In the genomic region with DNA sequence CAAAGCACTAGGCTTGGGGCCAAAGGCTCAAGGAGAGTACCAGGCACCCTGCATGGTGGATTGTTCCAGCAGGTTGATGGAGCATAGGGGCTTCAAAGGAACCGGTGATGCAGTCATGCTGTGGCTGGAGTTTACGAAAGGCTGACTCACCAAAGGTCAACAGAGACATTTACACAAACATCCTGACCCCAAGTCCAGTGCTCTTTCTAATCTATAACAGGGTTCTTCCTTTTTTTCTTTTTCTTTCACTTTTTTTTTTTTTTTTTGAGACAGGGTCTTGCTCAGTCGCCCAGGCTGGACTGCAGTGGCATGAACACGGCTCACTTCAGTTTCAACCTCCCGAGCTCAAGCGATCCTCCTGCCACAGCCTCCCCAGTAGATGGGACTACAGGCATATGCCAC, we compare ENCODE assay signal across 1 cellular context.
TF ChIP-seq lines count a peak whose summit lies in the region.

No MANE protein-coding gene starts in this region.

TF ChIP-seq in HepG2, 621 proteins besides CTCF, POLR2A, EP300 and RAD21 (continued from another document and continues in another):
- TF ChIP-seq, protein P1, sequence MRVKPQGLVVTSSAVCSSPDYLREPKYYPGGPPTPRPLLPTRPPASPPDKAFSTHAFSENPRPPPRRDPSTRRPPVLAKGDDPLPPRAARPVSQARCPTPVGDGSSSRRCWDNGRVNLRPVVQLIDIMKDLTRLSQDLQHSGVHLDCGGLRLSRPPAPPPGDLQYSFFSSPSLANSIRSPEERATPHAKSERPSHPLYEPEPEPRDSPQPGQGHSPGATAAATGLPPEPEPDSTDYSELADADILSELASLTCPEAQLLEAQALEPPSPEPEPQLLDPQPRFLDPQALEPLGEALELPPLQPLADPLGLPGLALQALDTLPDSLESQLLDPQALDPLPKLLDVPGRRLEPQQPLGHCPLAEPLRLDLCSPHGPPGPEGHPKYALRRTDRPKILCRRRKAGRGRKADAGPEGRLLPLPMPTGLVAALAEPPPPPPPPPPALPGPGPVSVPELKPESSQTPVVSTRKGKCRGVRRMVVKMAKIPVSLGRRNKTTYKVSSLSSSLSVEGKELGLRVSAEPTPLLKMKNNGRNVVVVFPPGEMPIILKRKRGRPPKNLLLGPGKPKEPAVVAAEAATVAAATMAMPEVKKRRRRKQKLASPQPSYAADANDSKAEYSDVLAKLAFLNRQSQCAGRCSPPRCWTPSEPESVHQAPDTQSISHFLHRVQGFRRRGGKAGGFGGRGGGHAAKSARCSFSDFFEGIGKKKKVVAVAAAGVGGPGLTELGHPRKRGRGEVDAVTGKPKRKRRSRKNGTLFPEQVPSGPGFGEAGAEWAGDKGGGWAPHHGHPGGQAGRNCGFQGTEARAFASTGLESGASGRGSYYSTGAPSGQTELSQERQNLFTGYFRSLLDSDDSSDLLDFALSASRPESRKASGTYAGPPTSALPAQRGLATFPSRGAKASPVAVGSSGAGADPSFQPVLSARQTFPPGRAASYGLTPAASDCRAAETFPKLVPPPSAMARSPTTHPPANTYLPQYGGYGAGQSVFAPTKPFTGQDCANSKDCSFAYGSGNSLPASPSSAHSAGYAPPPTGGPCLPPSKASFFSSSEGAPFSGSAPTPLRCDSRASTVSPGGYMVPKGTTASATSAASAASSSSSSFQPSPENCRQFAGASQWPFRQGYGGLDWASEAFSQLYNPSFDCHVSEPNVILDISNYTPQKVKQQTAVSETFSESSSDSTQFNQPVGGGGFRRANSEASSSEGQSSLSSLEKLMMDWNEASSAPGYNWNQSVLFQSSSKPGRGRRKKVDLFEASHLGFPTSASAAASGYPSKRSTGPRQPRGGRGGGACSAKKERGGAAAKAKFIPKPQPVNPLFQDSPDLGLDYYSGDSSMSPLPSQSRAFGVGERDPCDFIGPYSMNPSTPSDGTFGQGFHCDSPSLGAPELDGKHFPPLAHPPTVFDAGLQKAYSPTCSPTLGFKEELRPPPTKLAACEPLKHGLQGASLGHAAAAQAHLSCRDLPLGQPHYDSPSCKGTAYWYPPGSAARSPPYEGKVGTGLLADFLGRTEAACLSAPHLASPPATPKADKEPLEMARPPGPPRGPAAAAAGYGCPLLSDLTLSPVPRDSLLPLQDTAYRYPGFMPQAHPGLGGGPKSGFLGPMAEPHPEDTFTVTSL (CRISPR knock-in tag; IDR thresholded peaks at IDR 0.05; ENCODE audit: borderline replicate concordance) = no peak; the same call in 1 of the 2 replicates
- TF ChIP-seq ZBTB38 (CRISPR knock-in tag; IDR thresholded peaks at IDR 0.05) = no peak
- TF ChIP-seq ZNF556 (CRISPR knock-in tag; IDR thresholded peaks at IDR 0.05; ENCODE audit: borderline replicate concordance) = peak; percentile 85; the same call in 1 of the 2 replicates
- no peak for TF ChIP-seq ZNF10 (CRISPR knock-in tag; IDR thresholded peaks at IDR 0.05; ENCODE audit: borderline replicate concordance, low read depth)
- TF ChIP-seq SATB2 (CRISPR knock-in tag; IDR thresholded peaks at IDR 0.05) = no peak
- no peak for TF ChIP-seq ZNF496 (CRISPR knock-in tag; IDR thresholded peaks at IDR 0.05; ENCODE audit: insufficient replicate concordance)
- 0 out of 2 replicates have a peak, but pooled peaks have one; percentile 49 for TF ChIP-seq WIZ (CRISPR knock-in tag; IDR thresholded peaks at IDR 0.05)
- TF ChIP-seq TSC22D2 (CRISPR knock-in tag; IDR thresholded peaks at IDR 0.05; ENCODE audit: borderline replicate concordance) = no peak
- TF ChIP-seq ZNF878 (CRISPR knock-in tag; IDR thresholded peaks at IDR 0.05) = no peak
- TF ChIP-seq, protein P2, sequence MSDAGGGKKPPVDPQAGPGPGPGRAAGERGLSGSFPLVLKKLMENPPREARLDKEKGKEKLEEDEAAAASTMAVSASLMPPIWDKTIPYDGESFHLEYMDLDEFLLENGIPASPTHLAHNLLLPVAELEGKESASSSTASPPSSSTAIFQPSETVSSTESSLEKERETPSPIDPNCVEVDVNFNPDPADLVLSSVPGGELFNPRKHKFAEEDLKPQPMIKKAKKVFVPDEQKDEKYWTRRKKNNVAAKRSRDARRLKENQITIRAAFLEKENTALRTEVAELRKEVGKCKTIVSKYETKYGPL (CRISPR knock-in tag; IDR thresholded peaks at IDR 0.05) = no peak
- no peak for TF ChIP-seq ZNF232 (CRISPR knock-in tag; IDR thresholded peaks at IDR 0.05; ENCODE audit: borderline replicate concordance)
- no peak for TF ChIP-seq MYNN (CRISPR knock-in tag; IDR thresholded peaks at IDR 0.05; ENCODE audit: low read depth)
- peak; percentile 83 for TF ChIP-seq TBX2 (CRISPR knock-in tag; IDR thresholded peaks at IDR 0.05; ENCODE audit: borderline replicate concordance)
- no peak for TF ChIP-seq ZNF547 (CRISPR knock-in tag; IDR thresholded peaks at IDR 0.05)
- no peak for TF ChIP-seq LCORL (IDR thresholded peaks at IDR 0.05)
- 0 out of 2 replicates have a peak, but pooled peaks have one; percentile 30 for TF ChIP-seq LCORL (CRISPR knock-in tag; IDR thresholded peaks at IDR 0.05)
- TF ChIP-seq, protein P3, sequence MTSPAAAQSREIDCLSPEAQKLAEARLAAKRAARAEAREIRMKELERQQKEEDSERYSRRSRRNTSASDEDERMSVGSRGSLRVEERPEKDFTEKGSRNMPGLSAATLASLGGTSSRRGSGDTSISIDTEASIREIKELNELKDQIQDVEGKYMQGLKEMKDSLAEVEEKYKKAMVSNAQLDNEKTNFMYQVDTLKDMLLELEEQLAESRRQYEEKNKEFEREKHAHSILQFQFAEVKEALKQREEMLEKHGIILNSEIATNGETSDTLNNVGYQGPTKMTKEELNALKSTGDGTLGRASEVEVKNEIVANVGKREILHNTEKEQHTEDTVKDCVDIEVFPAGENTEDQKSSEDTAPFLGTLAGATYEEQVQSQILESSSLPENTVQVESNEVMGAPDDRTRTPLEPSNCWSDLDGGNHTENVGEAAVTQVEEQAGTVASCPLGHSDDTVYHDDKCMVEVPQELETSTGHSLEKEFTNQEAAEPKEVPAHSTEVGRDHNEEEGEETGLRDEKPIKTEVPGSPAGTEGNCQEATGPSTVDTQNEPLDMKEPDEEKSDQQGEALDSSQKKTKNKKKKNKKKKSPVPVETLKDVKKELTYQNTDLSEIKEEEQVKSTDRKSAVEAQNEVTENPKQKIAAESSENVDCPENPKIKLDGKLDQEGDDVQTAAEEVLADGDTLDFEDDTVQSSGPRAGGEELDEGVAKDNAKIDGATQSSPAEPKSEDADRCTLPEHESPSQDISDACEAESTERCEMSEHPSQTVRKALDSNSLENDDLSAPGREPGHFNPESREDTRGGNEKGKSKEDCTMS (CRISPR knock-in tag; conservative IDR thresholded peaks at IDR 0.05) = no peak
- TF ChIP-seq, protein P4, sequence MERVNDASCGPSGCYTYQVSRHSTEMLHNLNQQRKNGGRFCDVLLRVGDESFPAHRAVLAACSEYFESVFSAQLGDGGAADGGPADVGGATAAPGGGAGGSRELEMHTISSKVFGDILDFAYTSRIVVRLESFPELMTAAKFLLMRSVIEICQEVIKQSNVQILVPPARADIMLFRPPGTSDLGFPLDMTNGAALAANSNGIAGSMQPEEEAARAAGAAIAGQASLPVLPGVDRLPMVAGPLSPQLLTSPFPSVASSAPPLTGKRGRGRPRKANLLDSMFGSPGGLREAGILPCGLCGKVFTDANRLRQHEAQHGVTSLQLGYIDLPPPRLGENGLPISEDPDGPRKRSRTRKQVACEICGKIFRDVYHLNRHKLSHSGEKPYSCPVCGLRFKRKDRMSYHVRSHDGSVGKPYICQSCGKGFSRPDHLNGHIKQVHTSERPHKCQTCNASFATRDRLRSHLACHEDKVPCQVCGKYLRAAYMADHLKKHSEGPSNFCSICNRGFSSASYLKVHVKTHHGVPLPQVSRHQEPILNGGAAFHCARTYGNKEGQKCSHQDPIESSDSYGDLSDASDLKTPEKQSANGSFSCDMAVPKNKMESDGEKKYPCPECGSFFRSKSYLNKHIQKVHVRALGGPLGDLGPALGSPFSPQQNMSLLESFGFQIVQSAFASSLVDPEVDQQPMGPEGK (CRISPR knock-in tag; IDR thresholded peaks at IDR 0.05) = peak; percentile 66
- TF ChIP-seq TAF15 (IDR thresholded peaks at IDR 0.05; ENCODE audit: low read depth, low read length, poor library complexity, severe bottlenecking) = no peak
- TF ChIP-seq ETV5 (CRISPR knock-in tag; IDR thresholded peaks at IDR 0.05; ENCODE audit: borderline replicate concordance) = peak; percentile 91
- TF ChIP-seq, protein P5, sequence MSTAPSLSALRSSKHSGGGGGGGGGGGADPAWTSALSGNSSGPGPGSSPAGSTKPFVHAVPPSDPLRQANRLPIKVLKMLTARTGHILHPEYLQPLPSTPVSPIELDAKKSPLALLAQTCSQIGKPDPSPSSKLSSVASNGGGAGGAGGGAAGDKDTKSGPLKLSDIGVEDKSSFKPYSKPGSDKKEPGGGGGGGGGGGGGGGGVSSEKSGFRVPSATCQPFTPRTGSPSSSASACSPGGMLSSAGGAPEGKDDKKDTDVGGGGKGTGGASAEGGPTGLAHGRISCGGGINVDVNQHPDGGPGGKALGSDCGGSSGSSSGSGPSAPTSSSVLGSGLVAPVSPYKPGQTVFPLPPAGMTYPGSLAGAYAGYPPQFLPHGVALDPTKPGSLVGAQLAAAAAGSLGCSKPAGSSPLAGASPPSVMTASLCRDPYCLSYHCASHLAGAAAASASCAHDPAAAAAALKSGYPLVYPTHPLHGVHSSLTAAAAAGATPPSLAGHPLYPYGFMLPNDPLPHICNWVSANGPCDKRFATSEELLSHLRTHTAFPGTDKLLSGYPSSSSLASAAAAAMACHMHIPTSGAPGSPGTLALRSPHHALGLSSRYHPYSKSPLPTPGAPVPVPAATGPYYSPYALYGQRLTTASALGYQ (CRISPR knock-in tag; IDR thresholded peaks at IDR 0.05) = peak; percentile 75; the same call in 1 of the 2 replicates
- no peak for TF ChIP-seq ZNF432 (CRISPR knock-in tag; IDR thresholded peaks at IDR 0.05; ENCODE audit: borderline replicate concordance)
- no peak for TF ChIP-seq ZEB1 (IDR thresholded peaks at IDR 0.05; ENCODE audit: insufficient replicate concordance, low read depth)
- peak; percentile 30 to 38; a peak in 2 of 4 replicates for TF ChIP-seq MAFK (conservative IDR thresholded peaks at IDR 0.05 in 1 of 2, IDR thresholded peaks at IDR 0.05 in 1 of 2; ENCODE audit: low read length in 2 of 2)
- no peak for TF ChIP-seq ZNF766 (CRISPR knock-in tag; IDR thresholded peaks at IDR 0.05; ENCODE audit: borderline replicate concordance)
- TF ChIP-seq ZNF564 (CRISPR knock-in tag; IDR thresholded peaks at IDR 0.05) = no peak
- peak; percentile 44; the same call in 1 of the 2 replicates for TF ChIP-seq TRIM24 (CRISPR knock-in tag; IDR thresholded peaks at IDR 0.05)
- peak; percentile 56; the same call in 1 of the 2 replicates for TF ChIP-seq HHEX (CRISPR knock-in tag; IDR thresholded peaks at IDR 0.05)
- TF ChIP-seq HOXA5 (CRISPR knock-in tag; IDR thresholded peaks at IDR 0.05) = no peak; the same call in 1 of the 2 replicates
- TF ChIP-seq HNF4G (IDR thresholded peaks at IDR 0.05; ENCODE audit: borderline replicate concordance, low read depth, low read length) = peak; percentile 71
- TF ChIP-seq HNF4G (CRISPR knock-in tag; IDR thresholded peaks at IDR 0.05; ENCODE audit: borderline replicate concordance, low read depth) = no peak; the same call in 1 of the 2 replicates
- no peak for TF ChIP-seq RFX1 (IDR thresholded peaks at IDR 0.05)
- no peak for TF ChIP-seq ZNF382 (CRISPR knock-in tag; IDR thresholded peaks at IDR 0.05; ENCODE audit: borderline replicate concordance)
- no peak for TF ChIP-seq ZNF136 (CRISPR knock-in tag; IDR thresholded peaks at IDR 0.05; ENCODE audit: low read depth)
- TF ChIP-seq ADNP (CRISPR knock-in tag; IDR thresholded peaks at IDR 0.05) = 0 out of 2 replicates have a peak, but pooled peaks have one; percentile 63
- no peak for TF ChIP-seq ZNF629 (CRISPR knock-in tag; conservative IDR thresholded peaks at IDR 0.05)
- TF ChIP-seq SSRP1 (CRISPR knock-in tag; IDR thresholded peaks at IDR 0.05) = 0 out of 2 replicates have a peak, but pooled peaks have one; percentile 45
- no peak for TF ChIP-seq ZNF317 (CRISPR knock-in tag; IDR thresholded peaks at IDR 0.05)
- TF ChIP-seq THAP11 (CRISPR knock-in tag; IDR thresholded peaks at IDR 0.05) = peak; percentile 59
- peak; percentile 90 for TF ChIP-seq RARA (CRISPR knock-in tag; IDR thresholded peaks at IDR 0.05)
- TF ChIP-seq, protein P6, sequence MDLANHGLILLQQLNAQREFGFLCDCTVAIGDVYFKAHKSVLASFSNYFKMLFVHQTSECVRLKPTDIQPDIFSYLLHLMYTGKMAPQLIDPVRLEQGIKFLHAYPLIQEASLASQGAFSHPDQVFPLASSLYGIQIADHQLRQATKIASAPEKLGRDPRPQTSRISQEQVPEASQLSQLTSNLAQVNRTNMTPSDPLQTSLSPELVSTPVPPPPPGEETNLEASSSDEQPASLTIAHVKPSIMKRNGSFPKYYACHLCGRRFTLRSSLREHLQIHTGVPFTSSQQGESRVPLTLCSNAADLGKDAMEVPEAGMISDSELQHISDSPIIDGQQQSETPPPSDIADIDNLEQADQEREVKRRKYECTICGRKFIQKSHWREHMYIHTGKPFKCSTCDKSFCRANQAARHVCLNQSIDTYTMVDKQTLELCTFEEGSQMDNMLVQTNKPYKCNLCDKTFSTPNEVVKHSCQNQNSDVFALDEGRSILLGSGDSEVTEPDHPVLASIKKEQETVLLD (CRISPR knock-in tag; IDR thresholded peaks at IDR 0.05; ENCODE audit: low read depth) = no peak
- TF ChIP-seq, protein P7, sequence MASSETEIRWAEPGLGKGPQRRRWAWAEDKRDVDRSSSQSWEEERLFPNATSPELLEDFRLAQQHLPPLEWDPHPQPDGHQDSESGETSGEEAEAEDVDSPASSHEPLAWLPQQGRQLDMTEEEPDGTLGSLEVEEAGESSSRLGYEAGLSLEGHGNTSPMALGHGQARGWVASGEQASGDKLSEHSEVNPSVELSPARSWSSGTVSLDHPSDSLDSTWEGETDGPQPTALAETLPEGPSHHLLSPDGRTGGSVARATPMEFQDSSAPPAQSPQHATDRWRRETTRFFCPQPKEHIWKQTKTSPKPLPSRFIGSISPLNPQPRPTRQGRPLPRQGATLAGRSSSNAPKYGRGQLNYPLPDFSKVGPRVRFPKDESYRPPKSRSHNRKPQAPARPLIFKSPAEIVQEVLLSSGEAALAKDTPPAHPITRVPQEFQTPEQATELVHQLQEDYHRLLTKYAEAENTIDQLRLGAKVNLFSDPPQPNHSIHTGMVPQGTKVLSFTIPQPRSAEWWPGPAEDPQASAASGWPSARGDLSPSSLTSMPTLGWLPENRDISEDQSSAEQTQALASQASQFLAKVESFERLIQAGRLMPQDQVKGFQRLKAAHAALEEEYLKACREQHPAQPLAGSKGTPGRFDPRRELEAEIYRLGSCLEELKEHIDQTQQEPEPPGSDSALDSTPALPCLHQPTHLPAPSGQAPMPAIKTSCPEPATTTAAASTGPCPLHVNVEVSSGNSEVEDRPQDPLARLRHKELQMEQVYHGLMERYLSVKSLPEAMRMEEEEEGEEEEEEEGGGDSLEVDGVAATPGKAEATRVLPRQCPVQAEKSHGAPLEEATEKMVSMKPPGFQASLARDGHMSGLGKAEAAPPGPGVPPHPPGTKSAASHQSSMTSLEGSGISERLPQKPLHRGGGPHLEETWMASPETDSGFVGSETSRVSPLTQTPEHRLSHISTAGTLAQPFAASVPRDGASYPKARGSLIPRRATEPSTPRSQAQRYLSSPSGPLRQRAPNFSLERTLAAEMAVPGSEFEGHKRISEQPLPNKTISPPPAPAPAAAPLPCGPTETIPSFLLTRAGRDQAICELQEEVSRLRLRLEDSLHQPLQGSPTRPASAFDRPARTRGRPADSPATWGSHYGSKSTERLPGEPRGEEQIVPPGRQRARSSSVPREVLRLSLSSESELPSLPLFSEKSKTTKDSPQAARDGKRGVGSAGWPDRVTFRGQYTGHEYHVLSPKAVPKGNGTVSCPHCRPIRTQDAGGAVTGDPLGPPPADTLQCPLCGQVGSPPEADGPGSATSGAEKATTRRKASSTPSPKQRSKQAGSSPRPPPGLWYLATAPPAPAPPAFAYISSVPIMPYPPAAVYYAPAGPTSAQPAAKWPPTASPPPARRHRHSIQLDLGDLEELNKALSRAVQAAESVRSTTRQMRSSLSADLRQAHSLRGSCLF (CRISPR knock-in tag; IDR thresholded peaks at IDR 0.05; ENCODE audit: borderline replicate concordance) = no peak
- TF ChIP-seq ZBTB8A (CRISPR knock-in tag; IDR thresholded peaks at IDR 0.05; ENCODE audit: borderline replicate concordance, low read depth) = no peak
- no peak for TF ChIP-seq ZNF703 (CRISPR knock-in tag; IDR thresholded peaks at IDR 0.05; ENCODE audit: borderline replicate concordance)
